Comparison of ENCODE assay signal across 1 cellular context in the genomic region with DNA sequence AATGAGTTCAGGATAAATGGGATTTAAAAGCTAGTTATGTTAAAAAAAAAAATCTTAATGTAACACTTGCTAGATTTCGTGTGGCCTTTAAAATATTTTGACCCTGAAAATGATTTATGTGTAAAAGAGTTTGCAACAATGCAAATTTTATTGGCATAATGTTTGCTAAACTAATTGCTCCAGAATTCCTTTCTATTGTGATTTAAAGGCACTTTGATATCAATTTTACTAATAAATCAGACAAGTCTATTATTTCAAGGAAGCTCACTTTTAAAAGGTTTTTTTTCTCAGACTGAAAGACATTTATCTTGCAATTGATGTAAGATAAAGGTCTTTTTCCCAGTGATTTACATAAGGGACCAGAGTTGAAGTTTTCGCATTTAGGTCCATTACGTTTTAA.
TF ChIP-seq lines count a peak whose summit lies in the region.

No MANE protein-coding gene starts in this region.

TF ChIP-seq in SK-N-SH, 30 proteins besides CTCF, POLR2A, EP300 and RAD21 (continued from another document):
- no peak for TF ChIP-seq TCF12 (IDR thresholded peaks at IDR 0.05)
- no peak for TF ChIP-seq MXI1 (IDR thresholded peaks at IDR 0.05; ENCODE audit: low read depth, low read length)
